Comparison of ENCODE assay signal across 1 cellular context in the genomic region with DNA sequence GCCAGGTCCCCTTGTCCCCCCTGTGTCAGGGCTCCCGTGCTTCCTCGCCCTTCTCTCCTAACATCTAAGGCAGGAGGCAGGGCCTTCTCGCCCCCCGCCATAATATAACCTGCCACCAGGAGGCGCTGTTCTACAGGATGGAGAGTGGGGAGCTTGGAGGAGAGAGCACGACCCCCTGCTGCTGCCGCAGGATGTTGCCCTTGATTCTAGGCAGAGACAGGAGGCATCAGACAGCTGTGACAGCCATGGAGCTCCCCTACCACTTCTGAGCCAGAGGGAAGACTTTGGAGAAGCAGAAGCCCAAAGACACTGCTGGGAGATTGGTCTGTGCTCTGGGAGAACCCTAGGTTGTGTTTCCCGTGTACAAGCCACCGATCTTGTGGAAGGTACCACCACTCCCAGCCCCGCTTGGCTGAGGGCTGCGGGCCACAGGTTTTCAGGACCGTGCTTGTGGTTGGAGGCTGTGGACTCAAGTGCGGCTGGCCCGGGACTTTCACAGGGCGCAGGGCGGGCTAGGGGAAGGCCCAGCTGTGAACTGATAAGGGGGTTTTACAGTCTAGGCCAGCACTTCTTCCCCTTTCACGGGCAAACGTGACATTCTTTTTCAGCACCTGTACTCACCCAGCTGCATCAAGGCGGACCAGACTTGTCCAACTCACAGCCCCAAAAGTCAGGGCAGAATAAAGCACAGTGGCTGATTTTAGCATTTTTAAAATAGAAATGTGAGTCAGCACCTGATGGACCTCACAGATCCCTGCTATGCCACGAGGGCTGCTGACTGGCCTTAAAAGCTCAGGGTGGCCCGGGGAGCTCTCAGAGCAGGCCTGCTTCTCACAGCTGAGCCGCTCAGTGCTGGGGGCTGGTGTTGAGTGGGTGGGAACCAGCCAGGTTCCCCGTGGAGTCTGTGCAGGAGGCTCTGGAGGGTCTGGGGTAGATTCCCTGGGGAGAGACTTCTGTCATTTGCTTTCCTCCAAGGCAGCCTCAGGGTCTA.
TF ChIP-seq lines count a peak whose summit lies in the region.

No MANE protein-coding gene starts in this region.

TF ChIP-seq in endothelial cell of umbilical vein, 7 proteins besides CTCF, POLR2A, EP300 and RAD21:
- TF ChIP-seq JUN (IDR thresholded peaks at IDR 0.05; ENCODE audit: borderline replicate concordance, insufficient read depth, insufficient read length, low read depth) = no peak
- TF ChIP-seq MYC (IDR thresholded peaks at IDR 0.05; ENCODE audit: low read depth, low read length) = no peak
- no peak for TF ChIP-seq GATA2 (IDR thresholded peaks at IDR 0.05; ENCODE audit: insufficient read depth, insufficient read length, low read depth, low read length)
- no peak for TF ChIP-seq POLR2AphosphoS5 (IDR thresholded peaks at IDR 0.05; ENCODE audit: insufficient read depth, low read depth, low read length)
- no peak for TF ChIP-seq MAX (IDR thresholded peaks at IDR 0.05; ENCODE audit: insufficient read depth, insufficient read length)
- no peak for TF ChIP-seq EZH2 (IDR thresholded peaks at IDR 0.05; ENCODE audit: borderline replicate concordance, low read depth, low read length, severe bottlenecking)
- no peak for TF ChIP-seq FOS (IDR thresholded peaks at IDR 0.05; ENCODE audit: borderline replicate concordance, insufficient read depth, low read length)
